In genomic region chr20:62253398-62253797, GRCh38 we compare ENCODE assay signal across 25 cellular contexts. TPM values are rescaled to one million over a fixed set of nuclear protein-coding genes. Genes with fewer than 3 reads are reported as not detected.
"Had no signal": no experiment of that assay in that cellular context is flagged by ENCODE, and none has a peak within 500 bp of the region (broad histone marks: within the 10 kb centered on the region; RNA-seq: fewer than 3 reads in every experiment).

No MANE protein-coding gene starts in this region.

- H3K27me3 Mint-ChIP-seq: naive thymus-derived CD8-positive, alpha-beta T cell; stimulated activated naive CD8-positive, alpha-beta T cell treated with anti-CD3 and anti-CD28 coated beads, Interleukin-15, Interleukin-2, amounts not matched to agents 100 ng/mL and 50 ng/mL, for 24 hours had no signal

- H3K9me3 Mint-ChIP-seq: naive thymus-derived CD8-positive, alpha-beta T cell; stimulated activated naive CD8-positive, alpha-beta T cell treated with anti-CD3 and anti-CD28 coated beads, Interleukin-15, Interleukin-2, amounts not matched to agents 100 ng/mL and 50 ng/mL, for 24 hours had no signal

- DNase-seq: effector CD8-positive, alpha-beta T cell; gastrocnemius medialis; heart right ventricle; islet precursor cell; mammary epithelial cell; naive thymus-derived CD8-positive, alpha-beta T cell; ovary; sigmoid colon; stimulated activated CD4-positive, alpha-beta T cell treated with anti-CD3 and anti-CD28 coated beads, Interleukin-12 subunit alpha, Interleukin-12 subunit beta, amount 100 ng/mL, for 4 hours; testis had no signal

- H3K4me3 Mint-ChIP-seq: naive thymus-derived CD8-positive, alpha-beta T cell; stimulated activated naive CD8-positive, alpha-beta T cell treated with anti-CD3 and anti-CD28 coated beads, Interleukin-15, Interleukin-2, amounts not matched to agents 100 ng/mL and 50 ng/mL, for 24 hours had no signal

- ATAC-seq: esophagus mucosa; gastrocnemius medialis; left lobe of liver; naive thymus-derived CD8-positive, alpha-beta T cell had no signal

- H3K27ac Mint-ChIP-seq: stimulated activated naive CD8-positive, alpha-beta T cell treated with anti-CD3 and anti-CD28 coated beads, Interleukin-15, Interleukin-2, amounts not matched to agents 100 ng/mL and 50 ng/mL, for 24 hours had no signal

- H3K4me3 ChIP-seq: coronary artery, gastrocnemius medialis, heart right ventricle, ovary, right atrium auricular region, sigmoid colon, skin epidermis, testis, tibial nerve had no signal

- H3K27ac ChIP-seq: coronary artery, gastrocnemius medialis, heart right ventricle, ovary, right atrium auricular region, sigmoid colon, skin epidermis, testis, tibial nerve had no signal

- H3K9me3 ChIP-seq: gastrocnemius medialis, heart right ventricle, ovary, right atrium auricular region, sigmoid colon, testis, tibial nerve had no signal

- H3K4me1 ChIP-seq: testis had no signal

- H3K36me3 ChIP-seq: gastrocnemius medialis, ovary had no signal

- H3K27me3 ChIP-seq: gastrocnemius medialis, heart right ventricle, ovary, right atrium auricular region, sigmoid colon, testis, tibial nerve had no signal

RNA-seq across cellular contexts. Expression of gene HRH3, which starts 33.3 kb away (rescaled TPM):
- total RNA-seq: chondrocyte; dermis microvascular lymphatic vessel endothelial cell; esophagus mucosa; fibroblast of villous mesenchyme; gastrocnemius medialis; heart right ventricle; left lobe of liver; lower leg skin; mammary epithelial cell; mesenteric fat pad; mononuclear cell; naive thymus-derived CD8-positive, alpha-beta T cell; ovary; posterior vena cava; right atrium auricular region; sigmoid colon; subcutaneous adipose tissue; tibial nerve had no signal
- polyA plus RNA-seq: heart right ventricle; mammary epithelial cell; naive thymus-derived CD8-positive, alpha-beta T cell; ovary; sigmoid colon had no signal
